In the genomic region with DNA sequence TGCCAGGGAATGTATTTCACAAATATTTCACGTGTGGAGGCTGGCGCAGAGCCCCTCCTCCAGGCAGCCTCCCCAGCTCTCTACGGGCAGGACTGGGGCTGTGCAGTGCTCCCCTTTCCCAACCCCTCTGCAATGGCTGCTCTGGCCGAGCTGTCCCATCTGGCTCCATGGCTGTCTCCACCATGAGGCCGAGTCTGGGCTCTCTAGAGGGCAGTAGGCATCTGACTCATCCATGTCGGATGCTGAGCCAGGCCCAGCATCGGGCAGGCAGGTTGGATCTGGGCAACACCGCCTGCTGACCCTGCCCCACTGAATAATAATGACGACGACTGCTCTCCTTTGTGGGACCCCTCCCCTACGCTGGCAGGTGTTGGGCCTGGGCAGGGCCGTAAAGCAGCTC, we compare ENCODE assay signal across 14 cellular contexts. TPM values are rescaled to one million over a fixed set of nuclear protein-coding genes. Genes with fewer than 3 reads are reported as not detected.
DNase-seq lines count a peak whose midpoint lies in the region; ATAC-seq, FAIRE-seq and TF ChIP-seq lines count a peak whose summit lies in the region.
"Had no signal": no experiment of that assay in that cellular context is flagged by ENCODE, and none has a peak within 500 bp of the region (broad histone marks: within the 10 kb centered on the region; RNA-seq: fewer than 3 reads in every experiment).

No MANE protein-coding gene starts in this region.

- no peak overlapping the region for H3K4me3 ChIP-seq in MG63

- intact Hi-C loops in Calu3 (cut with micrococcal nuclease; ENCODE audit: unreplicated experiment): loop anchor here (10.0 kb wide), 1 partner anchor 397 kb away; a partner anchor contains a TSS

- CTCF ChIA-PET in Calu3 (lab: Charles Lee): interaction anchor here (1.7 kb wide), 1 partner anchor 11 kb away, joined by 6 read pairs; no protein-coding TSS in a partner anchor

- no peaks in the 10 kb centered on the region for H3K27me3 Mint-ChIP-seq in Calu3 (ENCODE audit: unreplicated experiment)
- H3K27me3 Mint-ChIP-seq: activated CD8-positive, alpha-beta memory T cell treated with anti-CD3 and anti-CD28 coated beads, Interleukin-2, amount 10 ng/mL, durations not matched to agents 7 days and 5 days had no signal

- H3K9me3 Mint-ChIP-seq in Calu3 (ENCODE audit: low read depth, unreplicated experiment): no peaks in the 10 kb centered on the region
- H3K9me3 Mint-ChIP-seq: activated naive CD4-positive, alpha-beta T cell treated with anti-CD3 and anti-CD28 coated beads, Interleukin-2, amount 50 U/mL, for 72 hours had no signal

- no peak for TF ChIP-seq CTCF in Calu3 (IDR thresholded peaks at IDR 0.05; ENCODE audit: unreplicated experiment)
- no peak for TF ChIP-seq CTCF in omental fat pad (IDR thresholded peaks at IDR 0.05)

- H3K27ac Mint-ChIP-seq in Calu3 (ENCODE audit: unreplicated experiment): peak overlapping the region; percentile 40
- H3K27ac Mint-ChIP-seq: activated CD8-positive, alpha-beta memory T cell treated with anti-CD3 and anti-CD28 coated beads, Interleukin-2, amount 10 ng/mL, durations not matched to agents 7 days and 5 days; activated naive CD4-positive, alpha-beta T cell treated with anti-CD3 and anti-CD28 coated beads, Interleukin-2, amount 50 U/mL, for 72 hours had no signal

- H3K9me3 ChIP-seq in MG63: no peaks in the 10 kb centered on the region
- H3K9me3 ChIP-seq: Caco-2 had no signal

- H3K27me3 ChIP-seq in MG63: no peaks in the 10 kb centered on the region

- BruUV-seq in Calu3 (replicated peaks; lab: Mats Ljungman, UMichigan): no TSS peak

- peak overlapping the region; percentile 17 for H3K4me3 Mint-ChIP-seq in Calu3 (ENCODE audit: low read depth, unreplicated experiment)
- H3K4me3 Mint-ChIP-seq: activated CD8-positive, alpha-beta memory T cell treated with anti-CD3 and anti-CD28 coated beads, Interleukin-2, amount 10 ng/mL, durations not matched to agents 7 days and 5 days had no signal

- H3K36me3 ChIP-seq in MG63: no peaks in the 10 kb centered on the region

- no peak for FAIRE-seq in urothelium cell line (lab: Jason Lieb, UNC)

- DNase-seq in Calu3 (peak; percentile 32), MG63 (peak; percentile 79), cerebellum (ENCODE audit: low spot score) (peak; percentile 47), omental fat pad (ENCODE audit: low spot score) (no peak), NCI-H510A treated with DMSO at 0.1 percent for 48 hours (lab: John Stamatoyannopoulos, UW) (no peak), urothelium cell line (ENCODE audit: low spot score) (no peak), medulla oblongata (ENCODE audit: extremely low spot score) (no peak)
- DNase-seq: activated CD8-positive, alpha-beta memory T cell treated with anti-CD3 and anti-CD28 coated beads, Interleukin-2, amount 10 ng/mL, durations not matched to agents 7 days and 5 days; Caco-2; NCI-H748 treated with DMSO at 0.1 percent for 48 hours; retina; SIG-M5 had no signal

- peaks cover 40% of the 10 kb centered on the region for H3K4me1 Mint-ChIP-seq in Calu3 (ENCODE audit: low read depth, unreplicated experiment)

- peak; percentile 37 for ATAC-seq in omental fat pad (ENCODE audit: low FRiP score)
- ATAC-seq in HG02852 (IDR thresholded peaks at IDR 0.05; ENCODE audit: unreplicated experiment): no peak
- ATAC-seq: activated CD8-positive, alpha-beta memory T cell treated with anti-CD3 and anti-CD28 coated beads, Interleukin-2, amount 10 ng/mL, durations not matched to agents 7 days and 5 days; activated naive CD4-positive, alpha-beta T cell treated with anti-CD3 and anti-CD28 coated beads, Interleukin-2, amount 50 U/mL, for 72 hours had no signal

- peaks cover 16% of the 10 kb centered on the region for H3K36me3 Mint-ChIP-seq in Calu3 (ENCODE audit: insufficient read depth, unreplicated experiment)
- H3K36me3 Mint-ChIP-seq: activated CD8-positive, alpha-beta memory T cell treated with anti-CD3 and anti-CD28 coated beads, Interleukin-2, amount 10 ng/mL, durations not matched to agents 7 days and 5 days; activated naive CD4-positive, alpha-beta T cell treated with anti-CD3 and anti-CD28 coated beads, Interleukin-2, amount 50 U/mL, for 72 hours had no signal

RNA-seq across cellular contexts. Expression of a gene that starts 11.0 kb away (rescaled TPM):
- 7.8 and 10.8 TPM in 2 replicates for total RNA-seq in Calu3 (2022)
- 2.5 and 7.4 TPM in 2 replicates for total RNA-seq in MG63 (2014; rRNA removed; shearing (Covaris generic); ENCODE audit: low replicate concordance)
- total RNA-seq in cerebellum: 5.6 TPM
- 10 to 100 TPM; 23.0 to 70.3 (median 29.1) TPM for total RNA-seq in omental fat pad

RNA-seq across cellular contexts. Expression of a gene that starts 29.5 kb away (rescaled TPM):
- total RNA-seq in Calu3 (2022): 1.0 and 1.2 TPM in 2 replicates
- 1.1 and 1.2 TPM in 2 replicates for total RNA-seq in MG63 (2014; rRNA removed; shearing (Covaris generic); ENCODE audit: low replicate concordance)
- total RNA-seq in cerebellum: 14.2 TPM
- 10 to 100 TPM; 10.1 to 34.2 (median 13.7) TPM for total RNA-seq in omental fat pad

Comparison
In these comparisons a context has a peak if more than half of its experiments do, and no peak if none do; other contexts are left out.
1. DNase-seq: peak in Calu3 (single experiment), MG63 (single experiment) and cerebellum (single experiment); none in omental fat pad (single experiment), NCI-H510A treated with DMSO at 0.1 percent for 48 hours (single experiment), urothelium cell line (single experiment) and medulla oblongata (single experiment).